In genomic region chr16:4218202-4218601, GRCh38 we compare ENCODE assay signal across 22 cellular contexts. TPM values are rescaled to one million over a fixed set of nuclear protein-coding genes. Genes with fewer than 3 reads are reported as not detected.
A peak's percentile ranks its signal among the peaks of the same experiment; 100 is the strongest.
DNase-seq lines count a peak whose midpoint lies in the region; ATAC-seq and TF ChIP-seq lines count a peak whose summit lies in the region.
"Had no signal": no experiment of that assay in that cellular context is flagged by ENCODE, and none has a peak within 500 bp of the region (broad histone marks: within the 10 kb centered on the region; RNA-seq: fewer than 3 reads in every experiment).

No MANE protein-coding gene starts in this region.

- intact Hi-C loops in lower lobe of right lung (cut with DNase I) = no loop called here
- intact Hi-C loops in colonic mucosa (cut with DNase I) = no loop called here

- no peak overlapping the region for H3K4me3 Mint-ChIP-seq in naive thymus-derived CD8-positive, alpha-beta T cell
- H3K4me3 Mint-ChIP-seq: activated CD4-positive, alpha-beta memory T cell treated with anti-CD3 and anti-CD28 coated beads, Interleukin-2, amount 10 ng/mL, durations not matched to agents 7 days and 5 days; activated naive CD8-positive, alpha-beta T cell treated with anti-CD3 and anti-CD28 coated beads, Interleukin-2, amount 10 ng/mL, durations not matched to agents 7 days and 5 days; activated T-helper 1 cell treated with anti-CD3 and anti-CD28 coated beads, Interleukin-12 subunit alpha, Interleukin-12 subunit beta, Interleukin-2, Interleukin-4 antibody, amounts not matched to agents 30 ng/mL and 10 ng/mL and 1 ng/mL, durations not matched to agents 14 hours and 24 hours and 36 hours; effector memory CD8-positive, alpha-beta T cell; natural killer cell had no signal

- POLR2A ChIA-PET in naive thymus-derived CD8-positive, alpha-beta T cell (lab: Charles Lee) = no interaction called here

- no peaks in the 10 kb centered on the region for H3K27me3 ChIP-seq in lower lobe of right lung (ENCODE audit: low read depth)
- no peaks in the 10 kb centered on the region for H3K27me3 ChIP-seq in skeletal muscle tissue (ENCODE audit: control insufficient read depth in 3 of 3, insufficient read depth in 3 of 3, low read length in 3 of 3)
- no peaks in the 10 kb centered on the region for H3K27me3 ChIP-seq in colonic mucosa
- H3K27me3 ChIP-seq: breast epithelium had no signal

- H3K36me3 ChIP-seq in lower lobe of right lung (no peaks in the 10 kb centered on the region), skeletal muscle tissue (ENCODE audit: control insufficient read depth in 3 of 3, insufficient read depth in 3 of 3, low read length in 3 of 3) (peaks cover 5 to 20% (median 13%) of the 10 kb centered on the region in 3 donors), colonic mucosa (no peaks in the 10 kb centered on the region)
- H3K36me3 ChIP-seq: breast epithelium, WERI-Rb-1 had no signal

- H3K9ac ChIP-seq in skeletal muscle tissue (ENCODE audit: low read depth in 1 of 3, low read length in 3 of 3) = peak overlapping the region; percentile 63 to 81 (median 76)
- H3K9ac ChIP-seq in colonic mucosa (ENCODE audit: low read depth in 2 of 2, low read length in 2 of 2) = no peak overlapping the region

- no peaks in the 10 kb centered on the region for H3K9me3 Mint-ChIP-seq in naive thymus-derived CD8-positive, alpha-beta T cell
- H3K9me3 Mint-ChIP-seq: activated CD4-positive, alpha-beta memory T cell treated with anti-CD3 and anti-CD28 coated beads, Interleukin-2, amount 10 ng/mL, durations not matched to agents 7 days and 5 days; activated naive CD8-positive, alpha-beta T cell treated with anti-CD3 and anti-CD28 coated beads, Interleukin-2, amount 10 ng/mL, durations not matched to agents 7 days and 5 days; activated T-helper 1 cell treated with anti-CD3 and anti-CD28 coated beads, Interleukin-12 subunit alpha, Interleukin-12 subunit beta, Interleukin-2, Interleukin-4 antibody, amounts not matched to agents 30 ng/mL and 10 ng/mL and 1 ng/mL, durations not matched to agents 14 hours and 24 hours and 36 hours; effector memory CD8-positive, alpha-beta T cell; H9; natural killer cell had no signal

- H3K36me3 Mint-ChIP-seq in naive thymus-derived CD8-positive, alpha-beta T cell = no peaks in the 10 kb centered on the region
- H3K36me3 Mint-ChIP-seq: activated naive CD8-positive, alpha-beta T cell treated with anti-CD3 and anti-CD28 coated beads, Interleukin-2, amount 10 ng/mL, durations not matched to agents 7 days and 5 days; natural killer cell had no signal

- H3K4me3 ChIP-seq in lower lobe of right lung (no peak overlapping the region), skeletal muscle tissue (ENCODE audit: low read length in 3 of 3) (peak overlapping the region; percentile 49 to 58 (median 54)), colonic mucosa (no peak overlapping the region)

- DNase-seq in NCI-H128 (lab: John Stamatoyannopoulos, UW; ENCODE audit: unreplicated experiment) (peak; percentile 34), lower lobe of right lung (peak; percentile 58), GF-D8 (lab: John Stamatoyannopoulos, UW) (no peak), colonic mucosa (no peak), GM13976 (ENCODE audit: low spot score) (no peak)
- DNase-seq in naive thymus-derived CD8-positive, alpha-beta T cell = no peak
- DNase-seq: activated CD4-positive, alpha-beta memory T cell treated with anti-CD3 and anti-CD28 coated beads, Interleukin-2, amount 10 ng/mL, durations not matched to agents 7 days and 5 days; activated naive CD8-positive, alpha-beta T cell treated with anti-CD3 and anti-CD28 coated beads, Interleukin-2, amount 10 ng/mL, durations not matched to agents 7 days and 5 days; AML-193; effector memory CD8-positive, alpha-beta T cell; H9; Karpas-422; natural killer cell; NCI-H1694; NCI-H774; stimulated activated CD4-positive, alpha-beta T cell treated with anti-CD3 and anti-CD28 coated beads, Interleukin-4, amount 100 ng/mL, for 1 hour; T-helper 1 cell had no signal

- H3K27ac ChIP-seq in VCaP (peak overlapping the region; percentile 82), lower lobe of right lung (peak overlapping the region; percentile 28), skeletal muscle tissue (ENCODE audit: low read depth, low read length) (peak overlapping the region; percentile 82), colonic mucosa (no peak overlapping the region)
- H3K27ac ChIP-seq: WERI-Rb-1 had no signal

- H3K9me3 ChIP-seq in lower lobe of right lung (no peaks in the 10 kb centered on the region), skeletal muscle tissue (ENCODE audit: control insufficient read depth in 3 of 3, low read length in 3 of 3) (no peaks in the 10 kb centered on the region), colonic mucosa (no peaks in the 10 kb centered on the region)
- H3K9me3 ChIP-seq: breast epithelium had no signal

- H3K4me1 ChIP-seq in lower lobe of right lung (peaks cover 13% of the 10 kb centered on the region), skeletal muscle tissue (ENCODE audit: control insufficient read depth in 3 of 3, insufficient read depth in 3 of 3, low read length in 3 of 3) (peaks cover 81 to 91% (median 89%) of the 10 kb centered on the region in 3 donors), colonic mucosa (no peaks in the 10 kb centered on the region)
- H3K4me1 ChIP-seq: breast epithelium had no signal

- no peaks in the 10 kb centered on the region for H3K4me1 Mint-ChIP-seq in naive thymus-derived CD8-positive, alpha-beta T cell
- H3K4me1 Mint-ChIP-seq: activated CD4-positive, alpha-beta memory T cell treated with anti-CD3 and anti-CD28 coated beads, Interleukin-2, amount 10 ng/mL, durations not matched to agents 7 days and 5 days; natural killer cell had no signal

- TF ChIP-seq CTCF in VCaP (conservative IDR thresholded peaks at IDR 0.05) = no peak
- no peak for TF ChIP-seq CTCF in lower lobe of right lung (IDR thresholded peaks at IDR 0.05)
- no peak for TF ChIP-seq CTCF in colonic mucosa (IDR thresholded peaks at IDR 0.05)
- no peak for TF ChIP-seq CTCF in GM13976 (IDR thresholded peaks at IDR 0.05; ENCODE audit: borderline replicate concordance, control extremely low read depth, extremely low read depth, insufficient read depth, missing control alignments)

- in situ Hi-C loops in GM13976 (cut with MboI; ENCODE audit: low sequenced_read_pairs, unreplicated experiment) = no loop called here

- no peak overlapping the region for H3K27ac Mint-ChIP-seq in naive thymus-derived CD8-positive, alpha-beta T cell
- H3K27ac Mint-ChIP-seq: activated CD4-positive, alpha-beta memory T cell treated with anti-CD3 and anti-CD28 coated beads, Interleukin-2, amount 10 ng/mL, durations not matched to agents 7 days and 5 days; activated naive CD8-positive, alpha-beta T cell treated with anti-CD3 and anti-CD28 coated beads, Interleukin-2, amount 10 ng/mL, durations not matched to agents 7 days and 5 days; activated T-helper 1 cell treated with anti-CD3 and anti-CD28 coated beads, Interleukin-12 subunit alpha, Interleukin-12 subunit beta, Interleukin-2, Interleukin-4 antibody, amounts not matched to agents 30 ng/mL and 10 ng/mL and 1 ng/mL, durations not matched to agents 14 hours and 24 hours and 36 hours; effector memory CD8-positive, alpha-beta T cell; H9; natural killer cell had no signal

- peak; percentile 86 to 87 for ATAC-seq in lower lobe of right lung
- no peak for ATAC-seq in naive thymus-derived CD8-positive, alpha-beta T cell
- ATAC-seq: effector memory CD8-positive, alpha-beta T cell; natural killer cell had no signal

- H3K27me3 Mint-ChIP-seq in naive thymus-derived CD8-positive, alpha-beta T cell = peaks cover 0 to 4% (median 0%) of the 10 kb centered on the region in 5 donors

RNA-seq across cellular contexts. Expression of gene SRL, which starts 23.7 kb away (rescaled TPM):
- 1.4 TPM for total RNA-seq in lower lobe of right lung
- total RNA-seq in skeletal muscle tissue = 230 TPM
- total RNA-seq in colonic mucosa = under 1 TPM; 0.49 to 0.82 TPM
- total RNA-seq in naive thymus-derived CD8-positive, alpha-beta T cell = not detected
- not detected for polyA plus RNA-seq in naive thymus-derived CD8-positive, alpha-beta T cell
- total RNA-seq: activated CD4-positive, alpha-beta memory T cell treated with anti-CD3 and anti-CD28 coated beads, Interleukin-2, amount 10 ng/mL, durations not matched to agents 7 days and 5 days; activated naive CD8-positive, alpha-beta T cell treated with anti-CD3 and anti-CD28 coated beads, Interleukin-2, amount 10 ng/mL, durations not matched to agents 7 days and 5 days; activated T-helper 1 cell treated with anti-CD3 and anti-CD28 coated beads, Interleukin-12 subunit alpha, Interleukin-12 subunit beta, Interleukin-2, Interleukin-4 antibody, amounts not matched to agents 30 ng/mL and 10 ng/mL and 1 ng/mL, durations not matched to agents 14 hours and 24 hours and 36 hours; H9; natural killer cell had no signal

RNA-seq across cellular contexts. Expression of gene TFAP4, which starts 54.6 kb away (rescaled TPM):
- 12.9 TPM for total RNA-seq in lower lobe of right lung
- total RNA-seq in skeletal muscle tissue = 5.2 TPM
- 10 to 100 TPM in 1 of 2 donors, 1 to 10 TPM in 1; 5.4 to 15.4 TPM for total RNA-seq in colonic mucosa
- 10 to 100 TPM; 32.6 to 39.8 TPM for total RNA-seq in naive thymus-derived CD8-positive, alpha-beta T cell
- 1 to 10 TPM in 2 of 3 donors, under 1 TPM in 1; 0.84 to 3.0 (median 1.3) TPM for polyA plus RNA-seq in naive thymus-derived CD8-positive, alpha-beta T cell

Comparison
In these comparisons a context has a peak if more than half of its experiments do, and no peak if none do; other contexts are left out.
1. DNase-seq: peak in NCI-H128 (single experiment) and lower lobe of right lung (single experiment); none in GF-D8 (single experiment), colonic mucosa (single experiment), GM13976 (single experiment) and naive thymus-derived CD8-positive, alpha-beta T cell (0 of 10).
2. ATAC-seq: peak in lower lobe of right lung (2 of 2); none in naive thymus-derived CD8-positive, alpha-beta T cell (0 of 2).
3. H3K4me3 ChIP-seq: peak in skeletal muscle tissue (3 of 3); none in lower lobe of right lung (single experiment) and colonic mucosa (single experiment).
4. H3K9ac ChIP-seq: peak in skeletal muscle tissue (3 of 3); none in colonic mucosa (0 of 2).
5. RNA of gene SRL, which starts 23.7 kb away (total RNA-seq): 230 TPM in skeletal muscle tissue (single experiment); 1.4 TPM in lower lobe of right lung (single experiment), 0.49 to 0.82 TPM in colonic mucosa and not detected in naive thymus-derived CD8-positive, alpha-beta T cell; every median in the first group is over 10 times any median in the second.